15 cellular contexts compared by ENCODE assay signal in the genomic region with DNA sequence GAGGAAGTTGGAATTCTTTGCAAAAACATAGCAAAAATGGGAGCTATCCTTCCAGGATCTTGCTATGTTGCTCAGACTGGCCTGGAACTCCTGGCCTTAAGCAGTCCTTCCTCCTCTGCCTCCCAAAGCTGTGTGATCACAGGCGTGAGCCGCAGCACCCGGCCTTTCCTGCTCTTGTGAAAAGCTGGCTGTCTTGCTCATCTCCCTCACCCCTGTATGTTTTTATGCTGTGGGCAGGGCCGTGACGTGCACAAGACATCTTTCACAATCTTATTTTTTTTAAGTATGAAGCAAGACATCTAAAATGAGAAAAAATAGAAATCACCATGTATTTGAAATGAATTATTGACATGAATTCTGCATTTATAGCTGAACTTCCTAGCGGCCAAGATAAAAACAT.
"Had no signal": no experiment of that assay in that cellular context is flagged by ENCODE, and none has a peak within 500 bp of the region (broad histone marks: within the 10 kb centered on the region; RNA-seq: fewer than 3 reads in every experiment).

No MANE protein-coding gene starts in this region.

- H3K36me3 ChIP-seq: esophagus muscularis mucosa, heart left ventricle, WERI-Rb-1 had no signal

- H3K4me1 ChIP-seq: body of pancreas, heart left ventricle had no signal

- H3K27ac ChIP-seq: body of pancreas, coronary artery, esophagus muscularis mucosa, heart left ventricle, parathyroid adenoma, WERI-Rb-1 had no signal

- H3K79me2 ChIP-seq: parathyroid adenoma had no signal

- H3K27me3 ChIP-seq: body of pancreas, esophagus muscularis mucosa, heart left ventricle had no signal

- H2AFZ ChIP-seq: parathyroid adenoma had no signal

- H3K4me3 ChIP-seq: body of pancreas, coronary artery, esophagus muscularis mucosa, heart left ventricle, mucosa of descending colon had no signal

- DNase-seq: activated CD4-positive, alpha-beta T cell treated with anti-CD3 and anti-CD28 coated beads for 36 hours; activated CD8-positive, alpha-beta T cell treated with anti-CD3 and anti-CD28 coated beads for 36 hours; activated effector memory CD4-positive, alpha-beta T cell treated with anti-CD3 and anti-CD28 coated beads, Interleukin-2, amount 50 U/mL, for 16 hours; activated T-cell treated with anti-CD3 and anti-CD28 coated beads, Interleukin-2, amount 50 U/mL, for 4 hours; amygdala; body of pancreas; central memory CD4-positive, alpha-beta T cell; foreskin melanocyte; heart left ventricle; mucosa of descending colon; naive thymus-derived CD4-positive, alpha-beta T cell; WERI-Rb-1 had no signal

- H3K9ac ChIP-seq: parathyroid adenoma had no signal

- H3K9me3 ChIP-seq: body of pancreas, esophagus muscularis mucosa, heart left ventricle, mucosa of descending colon had no signal
